ENCODE assay signal across 1 cellular context in genomic region chr7:75611557-75612178, GRCh38.
TF ChIP-seq lines count a peak whose summit lies in the region.

No MANE protein-coding gene starts in this region.

TF ChIP-seq in HepG2, 621 proteins besides CTCF, POLR2A, EP300 and RAD21 (continued from another document and continues in another):
- TF ChIP-seq USF2 (IDR thresholded peaks at IDR 0.05; ENCODE audit: low read depth, low read length) (peak; percentile 32; the same call in 1 of the 2 replicates), USF2 (CRISPR knock-in tag; IDR thresholded peaks at IDR 0.05; ENCODE audit: borderline replicate concordance) (no peak), RFXAP (CRISPR knock-in tag; IDR thresholded peaks at IDR 0.05; ENCODE audit: borderline replicate concordance) (peak; percentile 68; the same call in 1 of the 2 replicates), BCLAF1 (IDR thresholded peaks at IDR 0.05) (no peak), HDAC1 (CRISPR knock-in tag; IDR thresholded peaks at IDR 0.05) (peak; percentile 55; the same call in 1 of the 2 replicates), RBM39 (IDR thresholded peaks at IDR 0.05; ENCODE audit: low read depth, low read length, poor library complexity, severe bottlenecking) (peak; percentile 66), DMTF1 (CRISPR knock-in tag; IDR thresholded peaks at IDR 0.05) (no peak), HNF4G (IDR thresholded peaks at IDR 0.05; ENCODE audit: borderline replicate concordance, low read depth, low read length) (peak; percentile 2; the same call in 1 of the 2 replicates), HNF4G (CRISPR knock-in tag; IDR thresholded peaks at IDR 0.05; ENCODE audit: borderline replicate concordance, low read depth) (no peak), ZBTB26 (CRISPR knock-in tag; IDR thresholded peaks at IDR 0.05; ENCODE audit: borderline replicate concordance) (peak; percentile 65; the same call in 1 of the 2 replicates), FOXM1 (CRISPR knock-in tag; IDR thresholded peaks at IDR 0.05) (no peak), NCOR1 (IDR thresholded peaks at IDR 0.05; ENCODE audit: borderline replicate concordance, low read length) (no peak), ZNF781 (CRISPR knock-in tag; IDR thresholded peaks at IDR 0.05; ENCODE audit: borderline replicate concordance, not compliant biosample characterization) (peak; percentile 88), ZNF879 (CRISPR knock-in tag; IDR thresholded peaks at IDR 0.05) (no peak), NFYB (CRISPR knock-in tag; IDR thresholded peaks at IDR 0.05) (peak; percentile 70), RAD51 (IDR thresholded peaks at IDR 0.05; ENCODE audit: borderline replicate concordance) (no peak), MTF1 (CRISPR knock-in tag; IDR thresholded peaks at IDR 0.05) (no peak), HHEX (CRISPR knock-in tag; IDR thresholded peaks at IDR 0.05) (no peak), SP2 (CRISPR knock-in tag; IDR thresholded peaks at IDR 0.05) (no peak), GLMP (CRISPR knock-in tag; IDR thresholded peaks at IDR 0.05; ENCODE audit: borderline replicate concordance) (no peak), MAFF (IDR thresholded peaks at IDR 0.05; ENCODE audit: low read depth, low read length) (no peak), ZNF33B (CRISPR knock-in tag; IDR thresholded peaks at IDR 0.05) (no peak), ZNF317 (CRISPR knock-in tag; IDR thresholded peaks at IDR 0.05) (no peak), NFYC (CRISPR knock-in tag; IDR thresholded peaks at IDR 0.05) (peak; percentile 77), BRD4 (CRISPR knock-in tag; IDR thresholded peaks at IDR 0.05) (0 out of 2 replicates have a peak, but pooled peaks have one; percentile 31), U2AF2 (IDR thresholded peaks at IDR 0.05; ENCODE audit: low read depth, low read length) (no peak), CC2D1A (CRISPR knock-in tag; IDR thresholded peaks at IDR 0.05) (no peak), ZNF629 (CRISPR knock-in tag; conservative IDR thresholded peaks at IDR 0.05) (no peak; the same call in 1 of the 2 replicates), HNF4A (CRISPR knock-in tag; IDR thresholded peaks at IDR 0.05) (peak; percentile 4; the same call in 1 of the 2 replicates), SETDB1 (CRISPR knock-in tag; IDR thresholded peaks at IDR 0.05; ENCODE audit: borderline replicate concordance) (no peak), ZNF441 (CRISPR knock-in tag; IDR thresholded peaks at IDR 0.05; ENCODE audit: borderline replicate concordance) (no peak), PAX8 (CRISPR knock-in tag; IDR thresholded peaks at IDR 0.05; ENCODE audit: borderline replicate concordance) (no peak), KLF13 (CRISPR knock-in tag; IDR thresholded peaks at IDR 0.05) (no peak), NFE2 (CRISPR knock-in tag; IDR thresholded peaks at IDR 0.05) (no peak), ZNF644 (CRISPR knock-in tag; IDR thresholded peaks at IDR 0.05; ENCODE audit: low read depth) (peak; percentile 65; the same call in 1 of the 2 replicates), FOXO4 (CRISPR knock-in tag; conservative IDR thresholded peaks at IDR 0.05) (no peak), THAP8 (CRISPR knock-in tag; IDR thresholded peaks at IDR 0.05; ENCODE audit: borderline replicate concordance) (no peak), ARNTL (CRISPR knock-in tag; IDR thresholded peaks at IDR 0.05) (no peak), ZFP36L1 (CRISPR knock-in tag; IDR thresholded peaks at IDR 0.05) (no peak), ZNF850 (CRISPR knock-in tag; conservative IDR thresholded peaks at IDR 0.05) (no peak), TIGD3 (CRISPR knock-in tag; IDR thresholded peaks at IDR 0.05; ENCODE audit: borderline replicate concordance) (no peak), HNF1A (IDR thresholded peaks at IDR 0.05; ENCODE audit: low read depth) (no peak), HNF1A (CRISPR knock-in tag; IDR thresholded peaks at IDR 0.05; ENCODE audit: borderline replicate concordance) (peak; percentile 14; the same call in 1 of the 2 replicates), ZNF800 (CRISPR knock-in tag; IDR thresholded peaks at IDR 0.05) (no peak), IKZF1 (IDR thresholded peaks at IDR 0.05) (no peak)
